In the genomic region with DNA sequence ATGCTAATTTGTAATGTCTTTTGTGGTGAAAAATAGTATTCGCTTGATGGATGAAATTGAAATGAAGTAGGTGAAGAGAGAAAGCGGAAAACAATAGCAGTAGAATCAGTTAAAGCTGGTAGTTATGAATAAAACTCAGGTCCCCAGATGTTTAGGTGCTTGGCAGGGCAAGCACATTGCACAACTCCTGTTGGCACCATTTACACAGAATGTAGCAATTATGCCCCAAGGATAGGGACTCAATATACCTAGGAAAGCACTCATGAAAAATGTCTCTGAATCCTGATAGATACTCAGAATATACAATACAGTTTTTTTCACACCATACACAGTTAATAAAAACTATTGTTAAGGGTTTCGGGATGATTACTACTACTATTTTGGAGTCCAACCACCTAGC, we compare ENCODE assay signal across 1 cellular context.
TF ChIP-seq lines count a peak whose summit lies in the region.

No MANE protein-coding gene starts in this region.

TF ChIP-seq in HepG2, 621 proteins besides CTCF, POLR2A, EP300 and RAD21 (continued from another document):
- TF ChIP-seq, protein P1, sequence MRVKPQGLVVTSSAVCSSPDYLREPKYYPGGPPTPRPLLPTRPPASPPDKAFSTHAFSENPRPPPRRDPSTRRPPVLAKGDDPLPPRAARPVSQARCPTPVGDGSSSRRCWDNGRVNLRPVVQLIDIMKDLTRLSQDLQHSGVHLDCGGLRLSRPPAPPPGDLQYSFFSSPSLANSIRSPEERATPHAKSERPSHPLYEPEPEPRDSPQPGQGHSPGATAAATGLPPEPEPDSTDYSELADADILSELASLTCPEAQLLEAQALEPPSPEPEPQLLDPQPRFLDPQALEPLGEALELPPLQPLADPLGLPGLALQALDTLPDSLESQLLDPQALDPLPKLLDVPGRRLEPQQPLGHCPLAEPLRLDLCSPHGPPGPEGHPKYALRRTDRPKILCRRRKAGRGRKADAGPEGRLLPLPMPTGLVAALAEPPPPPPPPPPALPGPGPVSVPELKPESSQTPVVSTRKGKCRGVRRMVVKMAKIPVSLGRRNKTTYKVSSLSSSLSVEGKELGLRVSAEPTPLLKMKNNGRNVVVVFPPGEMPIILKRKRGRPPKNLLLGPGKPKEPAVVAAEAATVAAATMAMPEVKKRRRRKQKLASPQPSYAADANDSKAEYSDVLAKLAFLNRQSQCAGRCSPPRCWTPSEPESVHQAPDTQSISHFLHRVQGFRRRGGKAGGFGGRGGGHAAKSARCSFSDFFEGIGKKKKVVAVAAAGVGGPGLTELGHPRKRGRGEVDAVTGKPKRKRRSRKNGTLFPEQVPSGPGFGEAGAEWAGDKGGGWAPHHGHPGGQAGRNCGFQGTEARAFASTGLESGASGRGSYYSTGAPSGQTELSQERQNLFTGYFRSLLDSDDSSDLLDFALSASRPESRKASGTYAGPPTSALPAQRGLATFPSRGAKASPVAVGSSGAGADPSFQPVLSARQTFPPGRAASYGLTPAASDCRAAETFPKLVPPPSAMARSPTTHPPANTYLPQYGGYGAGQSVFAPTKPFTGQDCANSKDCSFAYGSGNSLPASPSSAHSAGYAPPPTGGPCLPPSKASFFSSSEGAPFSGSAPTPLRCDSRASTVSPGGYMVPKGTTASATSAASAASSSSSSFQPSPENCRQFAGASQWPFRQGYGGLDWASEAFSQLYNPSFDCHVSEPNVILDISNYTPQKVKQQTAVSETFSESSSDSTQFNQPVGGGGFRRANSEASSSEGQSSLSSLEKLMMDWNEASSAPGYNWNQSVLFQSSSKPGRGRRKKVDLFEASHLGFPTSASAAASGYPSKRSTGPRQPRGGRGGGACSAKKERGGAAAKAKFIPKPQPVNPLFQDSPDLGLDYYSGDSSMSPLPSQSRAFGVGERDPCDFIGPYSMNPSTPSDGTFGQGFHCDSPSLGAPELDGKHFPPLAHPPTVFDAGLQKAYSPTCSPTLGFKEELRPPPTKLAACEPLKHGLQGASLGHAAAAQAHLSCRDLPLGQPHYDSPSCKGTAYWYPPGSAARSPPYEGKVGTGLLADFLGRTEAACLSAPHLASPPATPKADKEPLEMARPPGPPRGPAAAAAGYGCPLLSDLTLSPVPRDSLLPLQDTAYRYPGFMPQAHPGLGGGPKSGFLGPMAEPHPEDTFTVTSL (CRISPR knock-in tag; IDR thresholded peaks at IDR 0.05; ENCODE audit: borderline replicate concordance) = no peak
- no peak for TF ChIP-seq ZNF775 (CRISPR knock-in tag; IDR thresholded peaks at IDR 0.05; ENCODE audit: borderline replicate concordance)
- TF ChIP-seq YY1 (IDR thresholded peaks at IDR 0.05; ENCODE audit: insufficient read depth, insufficient replicate concordance, low read depth, low read length) = no peak
- TF ChIP-seq CC2D1A (CRISPR knock-in tag; IDR thresholded peaks at IDR 0.05) = no peak
- TF ChIP-seq ETV5 (CRISPR knock-in tag; IDR thresholded peaks at IDR 0.05; ENCODE audit: borderline replicate concordance) = no peak
- TF ChIP-seq DNMT3B (CRISPR knock-in tag; conservative IDR thresholded peaks at IDR 0.05) = no peak
- TF ChIP-seq EED (CRISPR knock-in tag; IDR thresholded peaks at IDR 0.05) = no peak
- TF ChIP-seq ARNT (IDR thresholded peaks at IDR 0.05) = no peak
- no peak for TF ChIP-seq ZNF547 (CRISPR knock-in tag; IDR thresholded peaks at IDR 0.05)
- TF ChIP-seq ZNF660 (CRISPR knock-in tag; IDR thresholded peaks at IDR 0.05; ENCODE audit: borderline replicate concordance, low read depth) = no peak
- TF ChIP-seq BATF2 (CRISPR knock-in tag; IDR thresholded peaks at IDR 0.05) = no peak
TF ChIP-seq in HepG2: peak in this region for 0.
